Comparison of ENCODE assay signal across 1 cellular context in the genomic region with DNA sequence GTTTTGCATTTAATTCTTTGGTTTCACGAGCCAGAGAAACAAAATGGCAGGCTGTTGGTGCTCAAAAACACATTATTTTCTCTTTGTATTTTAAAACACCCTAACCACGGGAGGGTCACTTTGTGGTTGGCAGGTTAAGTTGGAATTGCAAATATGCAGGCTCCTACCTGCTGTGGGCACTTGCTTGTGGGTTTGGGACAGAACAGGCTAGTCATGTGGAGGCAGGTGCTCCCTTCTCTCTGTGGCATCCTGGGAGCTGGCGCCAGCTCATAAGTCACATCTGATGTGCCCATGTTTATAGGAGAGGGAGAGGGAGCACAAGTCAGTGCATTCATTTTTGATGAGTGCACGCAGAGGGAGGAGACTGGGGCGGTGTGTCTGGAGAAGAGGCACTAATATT.
A peak's percentile ranks its signal among the peaks of the same experiment; 100 is the strongest.
TF ChIP-seq lines count a peak whose summit lies in the region.

No MANE protein-coding gene starts in this region.

TF ChIP-seq in H1, 55 proteins besides CTCF, POLR2A, EP300 and RAD21 (continued from another document):
- TF ChIP-seq, protein P1, sequence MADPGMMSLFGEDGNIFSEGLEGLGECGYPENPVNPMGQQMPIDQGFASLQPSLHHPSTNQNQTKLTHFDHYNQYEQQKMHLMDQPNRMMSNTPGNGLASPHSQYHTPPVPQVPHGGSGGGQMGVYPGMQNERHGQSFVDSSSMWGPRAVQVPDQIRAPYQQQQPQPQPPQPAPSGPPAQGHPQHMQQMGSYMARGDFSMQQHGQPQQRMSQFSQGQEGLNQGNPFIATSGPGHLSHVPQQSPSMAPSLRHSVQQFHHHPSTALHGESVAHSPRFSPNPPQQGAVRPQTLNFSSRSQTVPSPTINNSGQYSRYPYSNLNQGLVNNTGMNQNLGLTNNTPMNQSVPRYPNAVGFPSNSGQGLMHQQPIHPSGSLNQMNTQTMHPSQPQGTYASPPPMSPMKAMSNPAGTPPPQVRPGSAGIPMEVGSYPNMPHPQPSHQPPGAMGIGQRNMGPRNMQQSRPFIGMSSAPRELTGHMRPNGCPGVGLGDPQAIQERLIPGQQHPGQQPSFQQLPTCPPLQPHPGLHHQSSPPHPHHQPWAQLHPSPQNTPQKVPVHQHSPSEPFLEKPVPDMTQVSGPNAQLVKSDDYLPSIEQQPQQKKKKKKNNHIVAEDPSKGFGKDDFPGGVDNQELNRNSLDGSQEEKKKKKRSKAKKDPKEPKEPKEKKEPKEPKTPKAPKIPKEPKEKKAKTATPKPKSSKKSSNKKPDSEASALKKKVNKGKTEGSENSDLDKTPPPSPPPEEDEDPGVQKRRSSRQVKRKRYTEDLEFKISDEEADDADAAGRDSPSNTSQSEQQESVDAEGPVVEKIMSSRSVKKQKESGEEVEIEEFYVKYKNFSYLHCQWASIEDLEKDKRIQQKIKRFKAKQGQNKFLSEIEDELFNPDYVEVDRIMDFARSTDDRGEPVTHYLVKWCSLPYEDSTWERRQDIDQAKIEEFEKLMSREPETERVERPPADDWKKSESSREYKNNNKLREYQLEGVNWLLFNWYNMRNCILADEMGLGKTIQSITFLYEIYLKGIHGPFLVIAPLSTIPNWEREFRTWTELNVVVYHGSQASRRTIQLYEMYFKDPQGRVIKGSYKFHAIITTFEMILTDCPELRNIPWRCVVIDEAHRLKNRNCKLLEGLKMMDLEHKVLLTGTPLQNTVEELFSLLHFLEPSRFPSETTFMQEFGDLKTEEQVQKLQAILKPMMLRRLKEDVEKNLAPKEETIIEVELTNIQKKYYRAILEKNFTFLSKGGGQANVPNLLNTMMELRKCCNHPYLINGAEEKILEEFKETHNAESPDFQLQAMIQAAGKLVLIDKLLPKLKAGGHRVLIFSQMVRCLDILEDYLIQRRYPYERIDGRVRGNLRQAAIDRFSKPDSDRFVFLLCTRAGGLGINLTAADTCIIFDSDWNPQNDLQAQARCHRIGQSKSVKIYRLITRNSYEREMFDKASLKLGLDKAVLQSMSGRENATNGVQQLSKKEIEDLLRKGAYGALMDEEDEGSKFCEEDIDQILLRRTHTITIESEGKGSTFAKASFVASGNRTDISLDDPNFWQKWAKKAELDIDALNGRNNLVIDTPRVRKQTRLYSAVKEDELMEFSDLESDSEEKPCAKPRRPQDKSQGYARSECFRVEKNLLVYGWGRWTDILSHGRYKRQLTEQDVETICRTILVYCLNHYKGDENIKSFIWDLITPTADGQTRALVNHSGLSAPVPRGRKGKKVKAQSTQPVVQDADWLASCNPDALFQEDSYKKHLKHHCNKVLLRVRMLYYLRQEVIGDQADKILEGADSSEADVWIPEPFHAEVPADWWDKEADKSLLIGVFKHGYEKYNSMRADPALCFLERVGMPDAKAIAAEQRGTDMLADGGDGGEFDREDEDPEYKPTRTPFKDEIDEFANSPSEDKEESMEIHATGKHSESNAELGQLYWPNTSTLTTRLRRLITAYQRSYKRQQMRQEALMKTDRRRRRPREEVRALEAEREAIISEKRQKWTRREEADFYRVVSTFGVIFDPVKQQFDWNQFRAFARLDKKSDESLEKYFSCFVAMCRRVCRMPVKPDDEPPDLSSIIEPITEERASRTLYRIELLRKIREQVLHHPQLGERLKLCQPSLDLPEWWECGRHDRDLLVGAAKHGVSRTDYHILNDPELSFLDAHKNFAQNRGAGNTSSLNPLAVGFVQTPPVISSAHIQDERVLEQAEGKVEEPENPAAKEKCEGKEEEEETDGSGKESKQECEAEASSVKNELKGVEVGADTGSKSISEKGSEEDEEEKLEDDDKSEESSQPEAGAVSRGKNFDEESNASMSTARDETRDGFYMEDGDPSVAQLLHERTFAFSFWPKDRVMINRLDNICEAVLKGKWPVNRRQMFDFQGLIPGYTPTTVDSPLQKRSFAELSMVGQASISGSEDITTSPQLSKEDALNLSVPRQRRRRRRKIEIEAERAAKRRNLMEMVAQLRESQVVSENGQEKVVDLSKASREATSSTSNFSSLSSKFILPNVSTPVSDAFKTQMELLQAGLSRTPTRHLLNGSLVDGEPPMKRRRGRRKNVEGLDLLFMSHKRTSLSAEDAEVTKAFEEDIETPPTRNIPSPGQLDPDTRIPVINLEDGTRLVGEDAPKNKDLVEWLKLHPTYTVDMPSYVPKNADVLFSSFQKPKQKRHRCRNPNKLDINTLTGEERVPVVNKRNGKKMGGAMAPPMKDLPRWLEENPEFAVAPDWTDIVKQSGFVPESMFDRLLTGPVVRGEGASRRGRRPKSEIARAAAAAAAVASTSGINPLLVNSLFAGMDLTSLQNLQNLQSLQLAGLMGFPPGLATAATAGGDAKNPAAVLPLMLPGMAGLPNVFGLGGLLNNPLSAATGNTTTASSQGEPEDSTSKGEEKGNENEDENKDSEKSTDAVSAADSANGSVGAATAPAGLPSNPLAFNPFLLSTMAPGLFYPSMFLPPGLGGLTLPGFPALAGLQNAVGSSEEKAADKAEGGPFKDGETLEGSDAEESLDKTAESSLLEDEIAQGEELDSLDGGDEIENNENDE (IDR thresholded peaks at IDR 0.05; ENCODE audit: insufficient replicate concordance, low read length): no peak
- peak; percentile 88 for TF ChIP-seq TEAD4 (IDR thresholded peaks at IDR 0.05; ENCODE audit: low read depth, low read length)
